ENCODE assay signal across 10 cellular contexts in genomic region chr14:90300649-90301048, GRCh38. TPM values are rescaled to one million over a fixed set of nuclear protein-coding genes. Genes with fewer than 3 reads are reported as not detected.
DNase-seq lines count a peak whose midpoint lies in the region; ATAC-seq, FAIRE-seq and TF ChIP-seq lines count a peak whose summit lies in the region.
"Had no signal": no experiment of that assay in that cellular context is flagged by ENCODE, and none has a peak within 500 bp of the region (broad histone marks: within the 10 kb centered on the region; RNA-seq: fewer than 3 reads in every experiment).

No MANE protein-coding gene starts in this region.

- CTCF ChIA-PET in CD8-positive, alpha-beta memory T cell (lab: Charles Lee) = interaction anchor here (2.1 kb wide), 1 partner anchor 458 kb away, joined by 6 read pairs; no protein-coding TSS in a partner anchor

- H3K4me1 Mint-ChIP-seq in CD8-positive, alpha-beta memory T cell = peaks cover 10 to 21% (median 17%) of the 10 kb centered on the region in 3 donors
- peaks cover 7% of the 10 kb centered on the region for H3K4me1 Mint-ChIP-seq in activated naive CD8-positive, alpha-beta T cell treated with anti-CD3 and anti-CD28 coated beads for 36 hours
- peaks cover 17 to 21% (median 20%) of the 10 kb centered on the region in 4 donors for H3K4me1 Mint-ChIP-seq in naive thymus-derived CD8-positive, alpha-beta T cell

- ATAC-seq in naive thymus-derived CD8-positive, alpha-beta T cell = no peak
- no peak for ATAC-seq in esophagus mucosa

- no peak for DNase-seq in CD8-positive, alpha-beta memory T cell
- DNase-seq in NB4 (ENCODE audit: low read depth) (peak; percentile 86), GM19239 (ENCODE audit: insufficient read length, low spot score) (no peak), retina (no peak)
- DNase-seq in activated naive CD8-positive, alpha-beta T cell treated with anti-CD3 and anti-CD28 coated beads for 36 hours = no peak
- DNase-seq in naive thymus-derived CD8-positive, alpha-beta T cell = no peak
- DNase-seq in activated CD8-positive, alpha-beta memory T cell treated with anti-CD3 and anti-CD28 coated beads, Interleukin-2, amount 50 U/mL, for 48 hours = no peak
- DNase-seq: activated CD4-positive, alpha-beta T cell treated with anti-CD3 and anti-CD28 coated beads, Interleukin-2, amount 50 U/mL, for 48 hours; stimulated activated CD4-positive, alpha-beta T cell treated with anti-CD3 and anti-CD28 coated beads, Interleukin-2, amount 100 ng/mL, for 48 hours had no signal

- no peak for TF ChIP-seq POLR2A in NB4 (IDR thresholded peaks at IDR 0.05; ENCODE audit: extremely low read depth, insufficient read length)

- no peaks in the 10 kb centered on the region for H3K4me1 ChIP-seq in CD8-positive, alpha-beta memory T cell (ENCODE audit: insufficient read depth, low read length)

- no peaks in the 10 kb centered on the region for H3K27me3 Mint-ChIP-seq in CD8-positive, alpha-beta memory T cell
- H3K27me3 Mint-ChIP-seq in activated naive CD8-positive, alpha-beta T cell treated with anti-CD3 and anti-CD28 coated beads for 36 hours = no peaks in the 10 kb centered on the region
- no peaks in the 10 kb centered on the region for H3K27me3 Mint-ChIP-seq in naive thymus-derived CD8-positive, alpha-beta T cell

- no peaks in the 10 kb centered on the region for H3K9me3 Mint-ChIP-seq in CD8-positive, alpha-beta memory T cell
- H3K9me3 Mint-ChIP-seq in activated naive CD8-positive, alpha-beta T cell treated with anti-CD3 and anti-CD28 coated beads for 36 hours = no peaks in the 10 kb centered on the region
- no peaks in the 10 kb centered on the region for H3K9me3 Mint-ChIP-seq in naive thymus-derived CD8-positive, alpha-beta T cell

- no peak for FAIRE-seq in GM19239 (lab: Jason Lieb, UNC)

- no peak for TF ChIP-seq CTCF in NB4 (IDR thresholded peaks at IDR 0.05; ENCODE audit: low read depth, low read length)

- H3K9me3 ChIP-seq in CD8-positive, alpha-beta memory T cell (ENCODE audit: low read length) = no peaks in the 10 kb centered on the region

- H3K27me3 ChIP-seq in CD8-positive, alpha-beta memory T cell (ENCODE audit: insufficient read depth, low read length, poor library complexity, severe bottlenecking) = no peaks in the 10 kb centered on the region

- H3K4me3 Mint-ChIP-seq in CD8-positive, alpha-beta memory T cell = no peak overlapping the region
- H3K4me3 Mint-ChIP-seq in activated naive CD8-positive, alpha-beta T cell treated with anti-CD3 and anti-CD28 coated beads for 36 hours = no peak overlapping the region
- no peak overlapping the region for H3K4me3 Mint-ChIP-seq in naive thymus-derived CD8-positive, alpha-beta T cell

- peak overlapping the region in 5 of 8 donors; percentile 6 to 88 (median 55) for H3K27ac Mint-ChIP-seq in CD8-positive, alpha-beta memory T cell
- peak overlapping the region; percentile 51 for H3K27ac Mint-ChIP-seq in activated naive CD8-positive, alpha-beta T cell treated with anti-CD3 and anti-CD28 coated beads for 36 hours
- H3K27ac Mint-ChIP-seq in naive thymus-derived CD8-positive, alpha-beta T cell = peak overlapping the region in 7 of 10 donors; percentile 15 to 87 (median 71)

- H3K27ac ChIP-seq in CD8-positive, alpha-beta memory T cell (ENCODE audit: low read depth, low read length) = no peak overlapping the region

- POLR2A ChIA-PET in CD8-positive, alpha-beta memory T cell (lab: Charles Lee) = no interaction called here
- POLR2A ChIA-PET in naive thymus-derived CD8-positive, alpha-beta T cell (lab: Charles Lee) = no interaction called here

- H3K4me3 ChIP-seq in CD8-positive, alpha-beta memory T cell (ENCODE audit: low read length) = no peak overlapping the region
- H3K4me3 ChIP-seq in NB4 (ENCODE audit: low read depth, low read length) = no peak overlapping the region

- peaks cover 5% of the 10 kb centered on the region for H3K36me3 ChIP-seq in CD8-positive, alpha-beta memory T cell (ENCODE audit: insufficient read depth, low read length)

- peaks cover 0 to 87% (median 31%) of the 10 kb centered on the region in 3 donors for H3K36me3 Mint-ChIP-seq in CD8-positive, alpha-beta memory T cell
- peaks cover 16% of the 10 kb centered on the region for H3K36me3 Mint-ChIP-seq in activated naive CD8-positive, alpha-beta T cell treated with anti-CD3 and anti-CD28 coated beads for 36 hours
- H3K36me3 Mint-ChIP-seq in naive thymus-derived CD8-positive, alpha-beta T cell = peaks cover 9 to 82% (median 22%) of the 10 kb centered on the region in 3 donors

RNA-seq across cellular contexts. Expression of gene NRDE2, which starts 31.1 kb away (rescaled TPM):
- 10 to 100 TPM; 25.8 to 28.7 TPM for total RNA-seq in CD8-positive, alpha-beta memory T cell
- 10.7 TPM for polyA plus RNA-seq in CD8-positive, alpha-beta memory T cell
- total RNA-seq in activated naive CD8-positive, alpha-beta T cell treated with anti-CD3 and anti-CD28 coated beads for 36 hours = 10 to 100 TPM; 23.2 to 25.4 TPM
- total RNA-seq in naive thymus-derived CD8-positive, alpha-beta T cell = 10 to 100 TPM; 29.6 to 36.8 TPM
- polyA plus RNA-seq in naive thymus-derived CD8-positive, alpha-beta T cell = 10 to 100 TPM in 1 of 3 donors, 1 to 10 TPM in 2; 5.5 to 10.2 (median 8.4) TPM
- 12.2 TPM for total RNA-seq in esophagus mucosa

RNA-seq across cellular contexts. Expression of gene PSMC1, which starts 44.3 kb away (rescaled TPM):
- total RNA-seq in CD8-positive, alpha-beta memory T cell = 100 to 1,000 TPM; 133 to 140 TPM
- polyA plus RNA-seq in CD8-positive, alpha-beta memory T cell = 111 TPM
- 100 to 1,000 TPM; 129 to 130 TPM for total RNA-seq in activated naive CD8-positive, alpha-beta T cell treated with anti-CD3 and anti-CD28 coated beads for 36 hours
- total RNA-seq in naive thymus-derived CD8-positive, alpha-beta T cell = 10 to 100 TPM; 57.9 to 60.0 TPM
- polyA plus RNA-seq in naive thymus-derived CD8-positive, alpha-beta T cell = 100 to 1,000 TPM in 2 of 3 donors, 10 to 100 TPM in 1; 92.8 to 117 (median 109) TPM
- 68.5 TPM for total RNA-seq in esophagus mucosa
